In genomic region chr2:96526615-96527014, GRCh38 we compare ENCODE assay signal across 1 cellular context.
TF ChIP-seq lines count a peak whose summit lies in the region.

No MANE protein-coding gene starts in this region.

TF ChIP-seq in H1, 55 proteins besides CTCF, POLR2A, EP300 and RAD21 (continued from another document):
- no peak for TF ChIP-seq EGR1 (IDR thresholded peaks at IDR 0.05; ENCODE audit: borderline replicate concordance, low read depth, low read length)
- TF ChIP-seq RXRA (IDR thresholded peaks at IDR 0.05; ENCODE audit: insufficient read depth, low read depth, low read length), result no peak
- TF ChIP-seq NANOG (IDR thresholded peaks at IDR 0.05; ENCODE audit: insufficient read depth, low read depth, low read length, poor library complexity, severe bottlenecking), result no peak
- no peak for TF ChIP-seq TCF12 (IDR thresholded peaks at IDR 0.05; ENCODE audit: low read depth, low read length)
- TF ChIP-seq CREB1 (IDR thresholded peaks at IDR 0.05), result no peak
- TF ChIP-seq TAF7 (optimal IDR thresholded peaks at IDR 0.05; ENCODE audit: borderline replicate concordance, low read depth, low read length), result no peak
- no peak for TF ChIP-seq NRF1 (IDR thresholded peaks at IDR 0.05; ENCODE audit: low read depth, low read length)
- TF ChIP-seq MAX (IDR thresholded peaks at IDR 0.05), result no peak
- TF ChIP-seq TEAD4 (IDR thresholded peaks at IDR 0.05; ENCODE audit: low read depth, low read length), result no peak
- TF ChIP-seq JUN (IDR thresholded peaks at IDR 0.05; ENCODE audit: low read depth, low read length), result no peak
